In the genomic region with DNA sequence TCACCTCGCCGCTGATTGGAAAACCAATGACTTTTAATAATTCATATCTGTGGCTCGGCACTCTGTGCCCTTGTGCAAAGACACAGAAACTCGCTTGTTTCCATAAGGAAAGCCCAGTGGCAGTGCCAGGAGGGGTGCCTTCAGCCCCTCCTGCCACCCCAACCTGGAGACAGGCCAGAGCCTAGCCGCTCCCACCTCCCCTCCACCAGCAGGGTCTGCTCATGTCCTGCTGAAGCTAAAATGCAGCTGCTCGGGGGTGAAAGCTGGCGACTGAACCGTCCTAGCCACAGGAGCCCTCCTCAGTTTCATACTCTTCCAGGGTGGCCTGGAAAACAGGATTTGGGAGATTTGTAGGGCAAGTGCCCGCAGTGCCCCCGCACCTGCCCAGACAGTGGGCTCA, we compare ENCODE assay signal across 21 cellular contexts. TPM values are rescaled to one million over a fixed set of nuclear protein-coding genes. Genes with fewer than 3 reads are reported as not detected.
DNase-seq lines count a peak whose midpoint lies in the region; TF ChIP-seq lines count a peak whose summit lies in the region.
"Had no signal": no experiment of that assay in that cellular context is flagged by ENCODE, and none has a peak within 500 bp of the region (broad histone marks: within the 10 kb centered on the region; RNA-seq: fewer than 3 reads in every experiment).

No MANE protein-coding gene starts in this region.

- H3K9me3 ChIP-seq in left ventricle myocardium inferior (replicated peaks) (no peaks in the 10 kb centered on the region), WERI-Rb-1 (ENCODE audit: severe bottlenecking) (no peaks in the 10 kb centered on the region), mesenchymal stem cell (ENCODE audit: control insufficient read depth, low read length) (no peaks in the 10 kb centered on the region), transverse colon (no peaks in the 10 kb centered on the region), thyroid gland (no peaks in the 10 kb centered on the region)
- H3K9me3 ChIP-seq: right atrium auricular region, tibial artery had no signal

- H4K91ac ChIP-seq in mesenchymal stem cell (ENCODE audit: low read length) = peak overlapping the region; percentile 52

- no peak overlapping the region for H3K4me3 Mint-ChIP-seq in MCF 10A (ENCODE audit: unreplicated experiment)
- H3K4me3 Mint-ChIP-seq: activated CD8-positive, alpha-beta memory T cell treated with anti-CD3 and anti-CD28 coated beads, Interleukin-2, amount 10 ng/mL, durations not matched to agents 7 days and 5 days; CD8-positive, alpha-beta memory T cell; dendritic cell treated with granulocyte-macrophage colony-stimulating factor and Interleukin-4, amounts not matched to agents 40 ng/mL and 50 ng/mL, for 4 days had no signal

- H2BK5ac ChIP-seq in mesenchymal stem cell (ENCODE audit: low read depth, low read length, poor library complexity, severe bottlenecking) = no peak overlapping the region

- H3K36me3 Mint-ChIP-seq in MCF 10A (ENCODE audit: insufficient read depth, unreplicated experiment) = no peaks in the 10 kb centered on the region
- H3K36me3 Mint-ChIP-seq: activated CD8-positive, alpha-beta memory T cell treated with anti-CD3 and anti-CD28 coated beads, Interleukin-2, amount 10 ng/mL, durations not matched to agents 7 days and 5 days; CD8-positive, alpha-beta memory T cell; mesothelial cell of epicardium had no signal

- no peak overlapping the region for H2AFZ ChIP-seq in mesenchymal stem cell (ENCODE audit: low read depth, low read length)

- peak overlapping the region; percentile 46 to 70 for H3K18ac ChIP-seq in mesenchymal stem cell (ENCODE audit: low read depth in 1 of 2, low read length in 2 of 2)

- 81% methylated on average over 7 of the region's 10 CpGs for WGBS in mesenchymal stem cell
- WGBS in transverse colon (ENCODE audit: low coverage in 1 of 2), 2 donors = 74% methylated on average over 10 of the region's 10 CpGs; no CpG with 5 or more reads in 1 of the 2 donors
- WGBS in thyroid gland, 2 donors = 77 to 84% methylated on average over 5 to 8 of the region's 10 CpGs

- no peak for TF ChIP-seq CTCF in left ventricle myocardium inferior (IDR thresholded peaks at IDR 0.05; ENCODE audit: borderline replicate concordance)
- peak; percentile 56 for TF ChIP-seq CTCF in WERI-Rb-1 (IDR thresholded peaks at IDR 0.05; ENCODE audit: low read depth, low read length)
- no peak for TF ChIP-seq CTCF in transverse colon (IDR thresholded peaks at IDR 0.05)
- no peak for TF ChIP-seq CTCF in MCF 10A (IDR thresholded peaks at IDR 0.05; ENCODE audit: unreplicated experiment)
- no peak for TF ChIP-seq CTCF in thyroid gland (IDR thresholded peaks at IDR 0.05)

- H3K23ac ChIP-seq in mesenchymal stem cell (ENCODE audit: low read length in 2 of 2) = no peak overlapping the region

- BruUV-seq in MCF 10A (replicated peaks; lab: Mats Ljungman, UMichigan) = no TSS peak

- H3K9ac ChIP-seq in mesenchymal stem cell (ENCODE audit: low read length) = no peak overlapping the region

- H3K36me3 ChIP-seq in left ventricle myocardium inferior (no peaks in the 10 kb centered on the region), WERI-Rb-1 (no peaks in the 10 kb centered on the region), mesenchymal stem cell (ENCODE audit: control insufficient read depth in 1 of 2, insufficient read depth in 2 of 2, low read depth in 1 of 2, low read length in 2 of 2) (peaks cover 0 to 1% of the 10 kb centered on the region in 2 experiments), transverse colon (no peaks in the 10 kb centered on the region), thyroid gland (no peaks in the 10 kb centered on the region)
- H3K36me3 ChIP-seq: brain microvascular endothelial cell, right atrium auricular region, tibial artery had no signal

- H4K8ac ChIP-seq in mesenchymal stem cell (ENCODE audit: low read length) = peak overlapping the region; percentile 79

- no peak overlapping the region for H3K14ac ChIP-seq in mesenchymal stem cell (ENCODE audit: low read length in 2 of 2)

- H3K27ac Mint-ChIP-seq in MCF 10A (ENCODE audit: low read depth, unreplicated experiment) = no peak overlapping the region
- H3K27ac Mint-ChIP-seq: activated CD8-positive, alpha-beta memory T cell treated with anti-CD3 and anti-CD28 coated beads, Interleukin-2, amount 10 ng/mL, durations not matched to agents 7 days and 5 days; CD8-positive, alpha-beta memory T cell; dendritic cell treated with granulocyte-macrophage colony-stimulating factor and Interleukin-4, amounts not matched to agents 40 ng/mL and 50 ng/mL, for 4 days had no signal

- peaks cover 14% of the 10 kb centered on the region for H3K4me1 Mint-ChIP-seq in MCF 10A (ENCODE audit: insufficient read depth, unreplicated experiment)
- H3K4me1 Mint-ChIP-seq: CD8-positive, alpha-beta memory T cell had no signal

- peak overlapping the region; percentile 26 for H2BK15ac ChIP-seq in mesenchymal stem cell (ENCODE audit: low read depth, poor library complexity, severe bottlenecking)

- H3K27ac ChIP-seq in left ventricle myocardium inferior (replicated peaks) (peak overlapping the region; percentile 65), WERI-Rb-1 (peak overlapping the region; percentile 81), mesenchymal stem cell (ENCODE audit: low read length, poor library complexity, severe bottlenecking) (no peak overlapping the region), transverse colon (peak overlapping the region in 3 of 4 donors; percentile 2 to 24 (median 3)), thyroid gland (no peak overlapping the region)
- H3K27ac ChIP-seq: brain microvascular endothelial cell, foreskin keratinocyte, tibial artery had no signal

- POLR2A ChIA-PET in MCF 10A (lab: Yijun Ruan, JAX) = interaction anchor here (1.2 to 1.8 kb wide), 2 partner anchors 35 to 57 kb away, joined by 3 to 6 read pairs; no protein-coding TSS in a partner anchor

- H3K79me1 ChIP-seq in mesenchymal stem cell (replicated peaks; ENCODE audit: low read length, poor library complexity, severe bottlenecking) = no peaks in the 10 kb centered on the region

- no peak overlapping the region for H2BK120ac ChIP-seq in mesenchymal stem cell (ENCODE audit: low read depth, low read length)

- peak overlapping the region in 1 of 2 experiments; percentile 69 for H3K4ac ChIP-seq in mesenchymal stem cell (ENCODE audit: low read depth in 1 of 2, low read length in 2 of 2)

- TF ChIP-seq POLR2A in transverse colon (IDR thresholded peaks at IDR 0.05) = no peak
- no peak for TF ChIP-seq POLR2A in thyroid gland (IDR thresholded peaks at IDR 0.05)

- H2BK12ac ChIP-seq in mesenchymal stem cell (ENCODE audit: low read length in 2 of 2) = peak overlapping the region in 1 of 2 experiments; percentile 47

- DNase-seq in left ventricle myocardium inferior = no peak
- DNase-seq in cardiac septum (ENCODE audit: low spot score) = no peak
- peak; percentile 78 for DNase-seq in WERI-Rb-1
- no peak for DNase-seq in mesenchymal stem cell
- no peak for DNase-seq in transverse colon
- no peak for DNase-seq in midbrain (lab: John Stamatoyannopoulos, UW)
- DNase-seq in MCF 10A (ENCODE audit: unreplicated experiment) = no peak
- no peak for DNase-seq in thyroid gland
- DNase-seq: activated CD4-positive, alpha-beta T cell treated with anti-CD3 and anti-CD28 coated beads for 48 hours; activated CD8-positive, alpha-beta memory T cell treated with anti-CD3 and anti-CD28 coated beads, Interleukin-2, amount 10 ng/mL, durations not matched to agents 7 days and 5 days; brain microvascular endothelial cell; CD8-positive, alpha-beta memory T cell; DND-41; foreskin keratinocyte; HCEC 1CT; kidney glomerular epithelial cell; stimulated activated CD4-positive, alpha-beta T cell treated with anti-CD3 and anti-CD28 coated beads, Interleukin-15, amount 100 ng/mL, for 24 hours; tibial artery had no signal

- H3K9me3 Mint-ChIP-seq in MCF 10A (ENCODE audit: unreplicated experiment) = no peaks in the 10 kb centered on the region
- H3K9me3 Mint-ChIP-seq: CD8-positive, alpha-beta memory T cell; dendritic cell treated with granulocyte-macrophage colony-stimulating factor and Interleukin-4, amounts not matched to agents 40 ng/mL and 50 ng/mL, for 4 days; mesothelial cell of epicardium had no signal

- H3K27me3 ChIP-seq in left ventricle myocardium inferior (ENCODE audit: low read depth) (no peaks in the 10 kb centered on the region), WERI-Rb-1 (ENCODE audit: insufficient read depth, low read depth, severe bottlenecking) (no peaks in the 10 kb centered on the region), mesenchymal stem cell (ENCODE audit: control insufficient read depth in 1 of 2, insufficient read depth in 1 of 2, low read length in 2 of 2) (peaks cover 58 to 72% of the 10 kb centered on the region in 2 experiments), transverse colon (no peaks in the 10 kb centered on the region), thyroid gland (no peaks in the 10 kb centered on the region)
- H3K27me3 ChIP-seq: foreskin keratinocyte, right atrium auricular region had no signal

- H3K27me3 Mint-ChIP-seq in MCF 10A (ENCODE audit: insufficient read depth, unreplicated experiment) = no peaks in the 10 kb centered on the region

- H2AK5ac ChIP-seq in mesenchymal stem cell (ENCODE audit: low read length, severe bottlenecking) = no peak overlapping the region

- H3K4me3 ChIP-seq in left ventricle myocardium inferior = no peak overlapping the region
- H3K4me3 ChIP-seq in WERI-Rb-1 (ENCODE audit: low read depth, low read length) = peak overlapping the region; percentile 47
- H3K4me3 ChIP-seq in mesenchymal stem cell (ENCODE audit: insufficient read depth in 1 of 2, low read depth in 1 of 2, low read length in 2 of 2) = no peak overlapping the region
- no peak overlapping the region for H3K4me3 ChIP-seq in transverse colon
- H3K4me3 ChIP-seq in thyroid gland (replicated peaks in 1 of 3) = no peak overlapping the region
- H3K4me3 ChIP-seq: right atrium auricular region, tibial artery had no signal

- intact Hi-C loops in left ventricle myocardium inferior (cut with micrococcal nuclease) (no loop called here), cardiac septum (cut with DNase I) (no loop called here), transverse colon (cut with DNase I; ENCODE audit: low total_unique reads) (no loop called here), MCF 10A (cut with micrococcal nuclease) (no loop called here), thyroid gland (cut with DNase I) (no loop called here)

- H3K4me1 ChIP-seq in left ventricle myocardium inferior (peaks cover 57% of the 10 kb centered on the region), mesenchymal stem cell (ENCODE audit: control insufficient read depth, insufficient read depth, low read depth, low read length) (peaks cover 8% of the 10 kb centered on the region), transverse colon (peaks cover 3 to 7% (median 4%) of the 10 kb centered on the region in 4 donors), thyroid gland (peaks cover 3% of the 10 kb centered on the region in 2 donors)
- H3K4me1 ChIP-seq: foreskin keratinocyte had no signal

- in situ Hi-C loops in transverse colon (cut with MboI; ENCODE audit: low pct_ligation_motif_present in 1 of 4, low pct_unique_long_range_greater_than_20kb in 1 of 4, low sequenced_read_pairs in 3 of 4) = loop anchor here (25.0 kb wide), 2 partner anchors 96 to 496 kb away; a partner anchor contains a TSS

- no peak for TF ChIP-seq EP300 in transverse colon (IDR thresholded peaks at IDR 0.05; ENCODE audit: low read depth)

- CTCF ChIA-PET in MCF 10A (lab: Yijun Ruan, JAX) = interaction anchor here (1.0 to 9.5 kb wide), 6 partner anchors 12 to 196 kb away, joined by 3 to 312 read pairs (median 4); a partner anchor contains a TSS

- no peak overlapping the region for H3K4me2 ChIP-seq in mesenchymal stem cell (ENCODE audit: low read length, poor library complexity, severe bottlenecking)

RNA-seq across cellular contexts. Expression of a gene that starts 1.6 kb away (rescaled TPM):
- total RNA-seq in left ventricle myocardium inferior (28.8 TPM), cardiac septum (27.9 TPM), transverse colon (100 to 1,000 TPM in 1 of 4 donors, 10 to 100 TPM in 3; 58.7 to 209 (median 97.9) TPM), MCF 10A (2022) (65.9 and 75.9 TPM in 2 replicates), thyroid gland (1 to 10 TPM; 2.9 to 8.9 (median 4.0) TPM)
- polyA plus RNA-seq in mesenchymal stem cell (2013, experiment 1 of 2) = 4.0 TPM
- 4.8 TPM for polyA plus RNA-seq in mesenchymal stem cell (2013, experiment 2 of 2)
- polyA plus RNA-seq: CD8-positive, alpha-beta memory T cell had no signal

RNA-seq across cellular contexts. Expression of a gene that starts 53.5 kb away (rescaled TPM):
- total RNA-seq in left ventricle myocardium inferior = 20.5 TPM
- total RNA-seq in cardiac septum = 21.2 TPM
- polyA plus RNA-seq in mesenchymal stem cell (2013, experiment 1 of 2) = 19.9 TPM
- polyA plus RNA-seq in mesenchymal stem cell (2013, experiment 2 of 2) = 19.0 TPM
- 10 to 100 TPM; 30.8 to 74.2 (median 54.5) TPM for total RNA-seq in transverse colon
- 86.0 and 94.8 TPM in 2 replicates for total RNA-seq in MCF 10A (2022)
- 10 to 100 TPM; 63.0 to 89.8 (median 66.2) TPM for total RNA-seq in thyroid gland

Comparison
In these comparisons a context has a peak if more than half of its experiments do, and no peak if none do; other contexts are left out.
1. H3K27ac ChIP-seq: peak in left ventricle myocardium inferior (single experiment), WERI-Rb-1 (single experiment) and transverse colon (3 of 4); none in mesenchymal stem cell (single experiment) and thyroid gland (0 of 3).